ENCODE assay signal across 10 cellular contexts in genomic region chr4:76546282-76547166, GRCh38.
DNase-seq lines count a peak whose midpoint lies in the region; ATAC-seq and TF ChIP-seq lines count a peak whose summit lies in the region.
"Had no signal": no experiment of that assay in that cellular context is flagged by ENCODE, and none has a peak within 500 bp of the region (broad histone marks: within the 10 kb centered on the region; RNA-seq: fewer than 3 reads in every experiment).

No MANE protein-coding gene starts in this region.

- TF ChIP-seq POLR2A in gastroesophageal sphincter (IDR thresholded peaks at IDR 0.05) (no peak), tibial nerve (IDR thresholded peaks at IDR 0.05) (no peak)

- no peaks in the 10 kb centered on the region for H3K9me2 ChIP-seq in SK-N-SH

- TF ChIP-seq CTCF in SK-N-SH (IDR thresholded peaks at IDR 0.05) (no peak), gastroesophageal sphincter (IDR thresholded peaks at IDR 0.05) (no peak), smooth muscle cell (IDR thresholded peaks at IDR 0.05; ENCODE audit: borderline replicate concordance, insufficient read depth, poor library complexity, severe bottlenecking) (no peak), tibial nerve (IDR thresholded peaks at IDR 0.05) (no peak)

- CTCF ChIA-PET in SK-N-SH (lab: Yijun Ruan, JAX), result no interaction called here

- no peak overlapping the region; a peak in 1 of 4 replicates for H3K4me3 ChIP-seq in SK-N-SH (ENCODE audit: low read depth in 2 of 2, low read length in 1 of 2)
- no peak overlapping the region for H3K4me3 ChIP-seq in gastroesophageal sphincter
- H3K4me3 ChIP-seq in smooth muscle cell, result no peak overlapping the region
- no peak overlapping the region for H3K4me3 ChIP-seq in tibial nerve

- H3K36me3 ChIP-seq in SK-N-SH (replicated peaks in 1 of 2; ENCODE audit: control insufficient read depth in 1 of 2, insufficient read depth in 2 of 2, low read length in 1 of 2) (no peaks in the 10 kb centered on the region), gastroesophageal sphincter (no peaks in the 10 kb centered on the region), smooth muscle cell (ENCODE audit: low read depth) (no peaks in the 10 kb centered on the region), tibial nerve (no peaks in the 10 kb centered on the region)

- ATAC-seq in gastroesophageal sphincter (peak; percentile 39), GM19463 (IDR thresholded peaks at IDR 0.05; ENCODE audit: unreplicated experiment) (no peak)

- H3K79me2 ChIP-seq in SK-N-SH (ENCODE audit: insufficient read depth), result no peaks in the 10 kb centered on the region
- no peaks in the 10 kb centered on the region for H3K79me2 ChIP-seq in smooth muscle cell (ENCODE audit: low read depth)

- no peaks in the 10 kb centered on the region for H3K27me3 ChIP-seq in SK-N-SH (ENCODE audit: insufficient read depth)
- no peaks in the 10 kb centered on the region for H3K27me3 ChIP-seq in gastroesophageal sphincter
- no peaks in the 10 kb centered on the region for H3K27me3 ChIP-seq in smooth muscle cell (ENCODE audit: low read depth)
- H3K27me3 ChIP-seq in tibial nerve, result no peaks in the 10 kb centered on the region

- no peaks in the 10 kb centered on the region for H4K20me1 ChIP-seq in SK-N-SH (ENCODE audit: insufficient read depth)
- H4K20me1 ChIP-seq in smooth muscle cell (ENCODE audit: low read depth), result no peaks in the 10 kb centered on the region

- H3K9ac ChIP-seq in SK-N-SH (peak overlapping the region; percentile 70), smooth muscle cell (ENCODE audit: low read depth) (no peak overlapping the region)

- TF ChIP-seq EP300 in SK-N-SH (IDR thresholded peaks at IDR 0.05; ENCODE audit: borderline replicate concordance in 1 of 2, low read depth in 1 of 2, low read length in 1 of 2), result peak in 1 of 2 experiments; percentile 37; a peak in 1 of 4 replicates
- TF ChIP-seq EP300 in gastroesophageal sphincter (IDR thresholded peaks at IDR 0.05), result no peak
- TF ChIP-seq EP300 in tibial nerve (IDR thresholded peaks at IDR 0.05), result no peak

- H2AFZ ChIP-seq in SK-N-SH (ENCODE audit: low read depth) (peak overlapping the region; percentile 66), smooth muscle cell (ENCODE audit: low read depth) (peak overlapping the region; percentile 17)

- H3F3A ChIP-seq in SK-N-SH (replicated peaks; ENCODE audit: insufficient read depth) (peaks cover 28% of the 10 kb centered on the region), smooth muscle cell (ENCODE audit: low read depth) (no peaks in the 10 kb centered on the region)

- H3K27ac ChIP-seq in SK-N-SH (ENCODE audit: low read depth in 2 of 2, low read length in 1 of 2) (peak overlapping the region; percentile 91 to 94), gastroesophageal sphincter (peak overlapping the region in 3 of 4 donors; percentile 38 to 50 (median 45)), smooth muscle cell (ENCODE audit: low read depth) (peak overlapping the region; percentile 60), tibial nerve (no peak overlapping the region)
- H3K27ac ChIP-seq: 22Rv1 had no signal

- TF ChIP-seq RAD21 in SK-N-SH (IDR thresholded peaks at IDR 0.05; ENCODE audit: low read length), result no peak

- H3K9me3 ChIP-seq in SK-N-SH (no peaks in the 10 kb centered on the region), gastroesophageal sphincter (no peaks in the 10 kb centered on the region), smooth muscle cell (replicated peaks; ENCODE audit: low read depth) (no peaks in the 10 kb centered on the region), tibial nerve (no peaks in the 10 kb centered on the region)

- POLR2A ChIA-PET in SK-N-SH (lab: Yijun Ruan, JAX), result no interaction called here

- H3K4me2 ChIP-seq in SK-N-SH, result peak overlapping the region; percentile 50
- H3K4me2 ChIP-seq in smooth muscle cell, result peak overlapping the region; percentile 48

- DNase-seq in DMS153 (lab: John Stamatoyannopoulos, UW) (peak; percentile 39), DMS153 treated with DMSO at 0.1 percent for 48 hours (lab: John Stamatoyannopoulos, UW; ENCODE audit: unreplicated experiment) (no peak), SK-N-SH (no peak), smooth muscle cell (lab: John Stamatoyannopoulos, UW; ENCODE audit: unreplicated experiment) (no peak), tibial nerve (ENCODE audit: low spot score in 2 of 2) (no peak), OCI-M1 (lab: John Stamatoyannopoulos, UW) (no peak)
- DNase-seq: activated T-cell treated with anti-CD3 and anti-CD28 coated beads, Interleukin-2, amount 50 U/mL, for 48 hours had no signal

- H3K4me1 ChIP-seq in SK-N-SH (ENCODE audit: control insufficient read depth in 1 of 2, insufficient read depth in 2 of 2, low read depth in 1 of 2, low read length in 1 of 2) (peaks cover 11 to 29% of the 10 kb centered on the region in 2 experiments), gastroesophageal sphincter (peaks cover 0 to 43% (median 9%) of the 10 kb centered on the region in 3 donors), smooth muscle cell (ENCODE audit: low read depth) (peaks cover 33% of the 10 kb centered on the region), tibial nerve (peaks cover 0 to 3% (median 0%) of the 10 kb centered on the region in 4 donors)

- WGBS in SK-N-SH (ENCODE audit: low lambda C conversion rate), result 32% methylated on average over 9 of the region's 9 CpGs
- WGBS in gastroesophageal sphincter (ENCODE audit: low coverage in 1 of 2), 2 donors, result 45 to 58% methylated on average over 8 to 9 of the region's 9 CpGs
- WGBS in smooth muscle cell (ENCODE audit: low lambda C conversion rate), result 47% methylated on average over 9 of the region's 9 CpGs
- 62 to 67% methylated on average over 9 of the region's 9 CpGs for WGBS in tibial nerve, 2 donors

TF ChIP-seq in SK-N-SH, 30 proteins besides CTCF, POLR2A, EP300 and RAD21:
- peak; percentile 69 for TF ChIP-seq FOSL2 (IDR thresholded peaks at IDR 0.05; ENCODE audit: borderline replicate concordance, low read depth)
- peak; percentile 24; the same call in 1 of the 2 replicates for TF ChIP-seq POLR2AphosphoS5 (IDR thresholded peaks at IDR 0.05; ENCODE audit: low read depth, low read length)
- TF ChIP-seq USF1 (IDR thresholded peaks at IDR 0.05; ENCODE audit: borderline replicate concordance, low read depth), result no peak
- no peak for TF ChIP-seq FOXJ3 (CRISPR knock-in tag; IDR thresholded peaks at IDR 0.05)
- TF ChIP-seq SMC3 (IDR thresholded peaks at IDR 0.05; ENCODE audit: low read depth, low read length), result no peak
- TF ChIP-seq PBX3 (IDR thresholded peaks at IDR 0.05), result peak; percentile 77
- peak; percentile 37 for TF ChIP-seq JUND (IDR thresholded peaks at IDR 0.05)
- TF ChIP-seq TAF1 (IDR thresholded peaks at IDR 0.05; ENCODE audit: borderline replicate concordance, low read depth, low read length), result no peak
- 0 out of 2 replicates have a peak, but pooled peaks have one; percentile 30 for TF ChIP-seq TEAD4 (IDR thresholded peaks at IDR 0.05; ENCODE audit: borderline replicate concordance, insufficient read depth)
- TF ChIP-seq MAX (IDR thresholded peaks at IDR 0.05; ENCODE audit: low read depth), result peak; percentile 60; the same call in 1 of the 2 replicates
- peak; percentile 70 for TF ChIP-seq NFIC (IDR thresholded peaks at IDR 0.05; ENCODE audit: borderline replicate concordance)
TF ChIP-seq in SK-N-SH: peak in this region for 7.

Comparison
In these comparisons a context has a peak if more than half of its experiments do, and no peak if none do; other contexts are left out.
1. H3K27ac ChIP-seq: peak in SK-N-SH (2 of 2), gastroesophageal sphincter (3 of 4) and smooth muscle cell (single experiment); none in tibial nerve (0 of 4).